17 cellular contexts compared by ENCODE assay signal in the genomic region with DNA sequence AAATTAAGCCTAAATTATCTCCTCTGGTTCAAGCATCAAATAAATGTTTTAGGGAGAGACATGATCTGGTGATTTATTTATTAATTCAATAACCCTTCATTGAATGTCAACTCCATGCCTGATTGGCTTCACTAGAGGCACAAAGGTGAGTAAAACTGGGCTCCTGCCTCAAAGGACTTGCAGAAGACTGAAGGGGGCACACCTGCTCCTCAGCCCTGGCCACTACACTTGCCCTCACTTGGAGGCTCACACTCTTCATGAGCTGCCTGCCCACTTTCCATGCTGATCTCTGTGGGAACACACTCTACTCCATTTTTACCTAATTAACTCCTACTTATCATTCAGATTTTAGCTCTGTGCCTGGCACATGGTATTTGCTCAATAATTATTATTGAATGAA.
"Had no signal": no experiment of that assay in that cellular context is flagged by ENCODE, and none has a peak within 500 bp of the region (broad histone marks: within the 10 kb centered on the region; RNA-seq: fewer than 3 reads in every experiment).

No MANE protein-coding gene starts in this region.

- H3K4me3 Mint-ChIP-seq: activated naive CD4-positive, alpha-beta T cell treated with anti-CD3 and anti-CD28 coated beads, Interleukin-2, amount 10 ng/mL, durations not matched to agents 7 days and 5 days; memory B cell; natural killer cell had no signal

- H3K36me3 Mint-ChIP-seq: activated naive CD4-positive, alpha-beta T cell treated with anti-CD3 and anti-CD28 coated beads, Interleukin-2, amount 10 ng/mL, durations not matched to agents 7 days and 5 days; natural killer cell had no signal

- H3K27ac ChIP-seq: ascending aorta, breast epithelium, foreskin keratinocyte, stomach, testis had no signal

- H3K4me3 ChIP-seq: ascending aorta, breast epithelium, stomach, testis had no signal

- H3K9me3 Mint-ChIP-seq: activated naive CD4-positive, alpha-beta T cell treated with anti-CD3 and anti-CD28 coated beads, Interleukin-2, amount 10 ng/mL, durations not matched to agents 7 days and 5 days; memory B cell; natural killer cell had no signal

- H3K27me3 ChIP-seq: ascending aorta, breast epithelium, foreskin keratinocyte, testis had no signal

- DNase-seq: activated naive CD4-positive, alpha-beta T cell treated with anti-CD3 and anti-CD28 coated beads, Interleukin-2, amount 10 ng/mL, durations not matched to agents 7 days and 5 days; cerebellar nuclear complex; effector CD8-positive, alpha-beta T cell; foreskin keratinocyte; glutamatergic neuron; hypothalamus; left ventricle myocardium superior; natural killer cell; posterior cingulate gyrus; retina; stimulated activated CD4-positive, alpha-beta T cell treated with anti-CD3 and anti-CD28 coated beads, Interleukin-12 subunit alpha, Interleukin-12 subunit beta, amount 100 ng/mL, for 4 hours; stimulated activated CD4-positive, alpha-beta T cell treated with anti-CD3 and anti-CD28 coated beads, Interleukin-2, amount 100 ng/mL, for 24 hours; stomach; testis had no signal

- H3K4me1 ChIP-seq: breast epithelium, testis had no signal

- H3K36me3 ChIP-seq: ascending aorta, breast epithelium, stomach had no signal

- H3K9me3 ChIP-seq: ascending aorta, breast epithelium, stomach, testis had no signal

- H3K4me1 Mint-ChIP-seq: activated naive CD4-positive, alpha-beta T cell treated with anti-CD3 and anti-CD28 coated beads, Interleukin-2, amount 10 ng/mL, durations not matched to agents 7 days and 5 days; memory B cell; natural killer cell had no signal

- H3K27me3 Mint-ChIP-seq: activated naive CD4-positive, alpha-beta T cell treated with anti-CD3 and anti-CD28 coated beads, Interleukin-2, amount 10 ng/mL, durations not matched to agents 7 days and 5 days had no signal

- H3K27ac Mint-ChIP-seq: activated naive CD4-positive, alpha-beta T cell treated with anti-CD3 and anti-CD28 coated beads, Interleukin-2, amount 10 ng/mL, durations not matched to agents 7 days and 5 days; memory B cell; natural killer cell had no signal
